3 cellular contexts compared by ENCODE assay signal in genomic region chr11:114265084-114265878, GRCh38.
TF ChIP-seq lines count a peak whose summit lies in the region.

No MANE protein-coding gene starts in this region.

TF ChIP-seq in liver, 16 proteins besides CTCF, POLR2A, EP300 and RAD21:
- TF ChIP-seq EGR1 (IDR thresholded peaks at IDR 0.05; ENCODE audit: low read depth in 2 of 2) (no peak), HNF4G (IDR thresholded peaks at IDR 0.05) (peak; percentile 65), MAX (IDR thresholded peaks at IDR 0.05) (no peak), YY1 (IDR thresholded peaks at IDR 0.05) (peak; percentile 60), REST (IDR thresholded peaks at IDR 0.05) (peak; percentile 60), NR2F2 (IDR thresholded peaks at IDR 0.05) (no peak), FOXA2 (IDR thresholded peaks at IDR 0.05) (no peak), ZBTB33 (IDR thresholded peaks at IDR 0.05) (no peak), SP1 (IDR thresholded peaks at IDR 0.05) (peak; percentile 69), TAF1 (conservative IDR thresholded peaks at IDR 0.05) (peak; percentile 77), GABPA (IDR thresholded peaks at IDR 0.05 in 1 of 2, conservative IDR thresholded peaks at IDR 0.05 in 1 of 2) (no peak), JUND (IDR thresholded peaks at IDR 0.05) (peak in 1 of 2 donors; percentile 56), RXRA (IDR thresholded peaks at IDR 0.05) (peak; percentile 75 to 83), HNF4A (conservative IDR thresholded peaks at IDR 0.05) (peak; percentile 81 to 82), FOXA1 (IDR thresholded peaks at IDR 0.05) (no peak)
- TF ChIP-seq, protein P1, sequence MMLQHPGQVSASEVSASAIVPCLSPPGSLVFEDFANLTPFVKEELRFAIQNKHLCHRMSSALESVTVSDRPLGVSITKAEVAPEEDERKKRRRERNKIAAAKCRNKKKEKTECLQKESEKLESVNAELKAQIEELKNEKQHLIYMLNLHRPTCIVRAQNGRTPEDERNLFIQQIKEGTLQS (IDR thresholded peaks at IDR 0.05) = no peak

TF ChIP-seq in HepG2, 621 proteins besides CTCF, POLR2A, EP300 and RAD21:
- no peak for TF ChIP-seq SP4 (CRISPR knock-in tag; IDR thresholded peaks at IDR 0.05)
- no peak for TF ChIP-seq ZNF317 (CRISPR knock-in tag; IDR thresholded peaks at IDR 0.05)
- TF ChIP-seq ZNF510 (CRISPR knock-in tag; IDR thresholded peaks at IDR 0.05; ENCODE audit: low read depth) = no peak
- TF ChIP-seq MIER3 (CRISPR knock-in tag; IDR thresholded peaks at IDR 0.05; ENCODE audit: borderline replicate concordance) = no peak
- TF ChIP-seq, protein P2, sequence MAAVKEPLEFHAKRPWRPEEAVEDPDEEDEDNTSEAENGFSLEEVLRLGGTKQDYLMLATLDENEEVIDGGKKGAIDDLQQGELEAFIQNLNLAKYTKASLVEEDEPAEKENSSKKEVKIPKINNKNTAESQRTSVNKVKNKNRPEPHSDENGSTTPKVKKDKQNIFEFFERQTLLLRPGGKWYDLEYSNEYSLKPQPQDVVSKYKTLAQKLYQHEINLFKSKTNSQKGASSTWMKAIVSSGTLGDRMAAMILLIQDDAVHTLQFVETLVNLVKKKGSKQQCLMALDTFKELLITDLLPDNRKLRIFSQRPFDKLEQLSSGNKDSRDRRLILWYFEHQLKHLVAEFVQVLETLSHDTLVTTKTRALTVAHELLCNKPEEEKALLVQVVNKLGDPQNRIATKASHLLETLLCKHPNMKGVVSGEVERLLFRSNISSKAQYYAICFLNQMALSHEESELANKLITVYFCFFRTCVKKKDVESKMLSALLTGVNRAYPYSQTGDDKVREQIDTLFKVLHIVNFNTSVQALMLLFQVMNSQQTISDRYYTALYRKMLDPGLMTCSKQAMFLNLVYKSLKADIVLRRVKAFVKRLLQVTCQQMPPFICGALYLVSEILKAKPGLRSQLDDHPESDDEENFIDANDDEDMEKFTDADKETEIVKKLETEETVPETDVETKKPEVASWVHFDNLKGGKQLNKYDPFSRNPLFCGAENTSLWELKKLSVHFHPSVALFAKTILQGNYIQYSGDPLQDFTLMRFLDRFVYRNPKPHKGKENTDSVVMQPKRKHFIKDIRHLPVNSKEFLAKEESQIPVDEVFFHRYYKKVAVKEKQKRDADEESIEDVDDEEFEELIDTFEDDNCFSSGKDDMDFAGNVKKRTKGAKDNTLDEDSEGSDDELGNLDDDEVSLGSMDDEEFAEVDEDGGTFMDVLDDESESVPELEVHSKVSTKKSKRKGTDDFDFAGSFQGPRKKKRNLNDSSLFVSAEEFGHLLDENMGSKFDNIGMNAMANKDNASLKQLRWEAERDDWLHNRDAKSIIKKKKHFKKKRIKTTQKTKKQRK (IDR thresholded peaks at IDR 0.05; ENCODE audit: low read length) = no peak
- TF ChIP-seq, protein P3, sequence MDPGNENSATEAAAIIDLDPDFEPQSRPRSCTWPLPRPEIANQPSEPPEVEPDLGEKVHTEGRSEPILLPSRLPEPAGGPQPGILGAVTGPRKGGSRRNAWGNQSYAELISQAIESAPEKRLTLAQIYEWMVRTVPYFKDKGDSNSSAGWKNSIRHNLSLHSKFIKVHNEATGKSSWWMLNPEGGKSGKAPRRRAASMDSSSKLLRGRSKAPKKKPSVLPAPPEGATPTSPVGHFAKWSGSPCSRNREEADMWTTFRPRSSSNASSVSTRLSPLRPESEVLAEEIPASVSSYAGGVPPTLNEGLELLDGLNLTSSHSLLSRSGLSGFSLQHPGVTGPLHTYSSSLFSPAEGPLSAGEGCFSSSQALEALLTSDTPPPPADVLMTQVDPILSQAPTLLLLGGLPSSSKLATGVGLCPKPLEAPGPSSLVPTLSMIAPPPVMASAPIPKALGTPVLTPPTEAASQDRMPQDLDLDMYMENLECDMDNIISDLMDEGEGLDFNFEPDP (CRISPR knock-in tag; conservative IDR thresholded peaks at IDR 0.05) = no peak
- TF ChIP-seq, protein P4, sequence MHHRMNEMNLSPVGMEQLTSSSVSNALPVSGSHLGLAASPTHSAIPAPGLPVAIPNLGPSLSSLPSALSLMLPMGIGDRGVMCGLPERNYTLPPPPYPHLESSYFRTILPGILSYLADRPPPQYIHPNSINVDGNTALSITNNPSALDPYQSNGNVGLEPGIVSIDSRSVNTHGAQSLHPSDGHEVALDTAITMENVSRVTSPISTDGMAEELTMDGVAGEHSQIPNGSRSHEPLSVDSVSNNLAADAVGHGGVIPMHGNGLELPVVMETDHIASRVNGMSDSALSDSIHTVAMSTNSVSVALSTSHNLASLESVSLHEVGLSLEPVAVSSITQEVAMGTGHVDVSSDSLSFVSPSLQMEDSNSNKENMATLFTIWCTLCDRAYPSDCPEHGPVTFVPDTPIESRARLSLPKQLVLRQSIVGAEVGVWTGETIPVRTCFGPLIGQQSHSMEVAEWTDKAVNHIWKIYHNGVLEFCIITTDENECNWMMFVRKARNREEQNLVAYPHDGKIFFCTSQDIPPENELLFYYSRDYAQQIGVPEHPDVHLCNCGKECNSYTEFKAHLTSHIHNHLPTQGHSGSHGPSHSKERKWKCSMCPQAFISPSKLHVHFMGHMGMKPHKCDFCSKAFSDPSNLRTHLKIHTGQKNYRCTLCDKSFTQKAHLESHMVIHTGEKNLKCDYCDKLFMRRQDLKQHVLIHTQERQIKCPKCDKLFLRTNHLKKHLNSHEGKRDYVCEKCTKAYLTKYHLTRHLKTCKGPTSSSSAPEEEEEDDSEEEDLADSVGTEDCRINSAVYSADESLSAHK (CRISPR knock-in tag; IDR thresholded peaks at IDR 0.05; ENCODE audit: borderline replicate concordance) = no peak
- no peak for TF ChIP-seq SIX4 (CRISPR knock-in tag; IDR thresholded peaks at IDR 0.05)
- TF ChIP-seq GLMP (CRISPR knock-in tag; IDR thresholded peaks at IDR 0.05; ENCODE audit: borderline replicate concordance) = no peak

TF ChIP-seq in H1, 55 proteins besides CTCF, POLR2A, EP300 and RAD21:
- TF ChIP-seq GTF2F1 (IDR thresholded peaks at IDR 0.05; ENCODE audit: borderline replicate concordance, low read depth, low read length) = no peak
- TF ChIP-seq CEBPB (IDR thresholded peaks at IDR 0.05; ENCODE audit: low read depth, low read length) = no peak
- no peak for TF ChIP-seq HDAC2 (IDR thresholded peaks at IDR 0.05; ENCODE audit: borderline replicate concordance in 1 of 2, low read depth in 2 of 2, low read length in 2 of 2)
- TF ChIP-seq KDM4A (IDR thresholded peaks at IDR 0.05; ENCODE audit: low read depth, low read length, severe bottlenecking) = no peak
- no peak for TF ChIP-seq TEAD4 (IDR thresholded peaks at IDR 0.05; ENCODE audit: low read depth, low read length)
- TF ChIP-seq JUND (IDR thresholded peaks at IDR 0.05; ENCODE audit: low read length) = no peak
- no peak for TF ChIP-seq PHF8 (conservative IDR thresholded peaks at IDR 0.05; ENCODE audit: low read depth, low read length)
- TF ChIP-seq SAP30 (IDR thresholded peaks at IDR 0.05; ENCODE audit: insufficient read depth, insufficient replicate concordance, low read length) = no peak
- no peak for TF ChIP-seq CTBP2 (IDR thresholded peaks at IDR 0.05; ENCODE audit: borderline replicate concordance, insufficient read depth, insufficient read length, low read length)
- TF ChIP-seq, protein P5, sequence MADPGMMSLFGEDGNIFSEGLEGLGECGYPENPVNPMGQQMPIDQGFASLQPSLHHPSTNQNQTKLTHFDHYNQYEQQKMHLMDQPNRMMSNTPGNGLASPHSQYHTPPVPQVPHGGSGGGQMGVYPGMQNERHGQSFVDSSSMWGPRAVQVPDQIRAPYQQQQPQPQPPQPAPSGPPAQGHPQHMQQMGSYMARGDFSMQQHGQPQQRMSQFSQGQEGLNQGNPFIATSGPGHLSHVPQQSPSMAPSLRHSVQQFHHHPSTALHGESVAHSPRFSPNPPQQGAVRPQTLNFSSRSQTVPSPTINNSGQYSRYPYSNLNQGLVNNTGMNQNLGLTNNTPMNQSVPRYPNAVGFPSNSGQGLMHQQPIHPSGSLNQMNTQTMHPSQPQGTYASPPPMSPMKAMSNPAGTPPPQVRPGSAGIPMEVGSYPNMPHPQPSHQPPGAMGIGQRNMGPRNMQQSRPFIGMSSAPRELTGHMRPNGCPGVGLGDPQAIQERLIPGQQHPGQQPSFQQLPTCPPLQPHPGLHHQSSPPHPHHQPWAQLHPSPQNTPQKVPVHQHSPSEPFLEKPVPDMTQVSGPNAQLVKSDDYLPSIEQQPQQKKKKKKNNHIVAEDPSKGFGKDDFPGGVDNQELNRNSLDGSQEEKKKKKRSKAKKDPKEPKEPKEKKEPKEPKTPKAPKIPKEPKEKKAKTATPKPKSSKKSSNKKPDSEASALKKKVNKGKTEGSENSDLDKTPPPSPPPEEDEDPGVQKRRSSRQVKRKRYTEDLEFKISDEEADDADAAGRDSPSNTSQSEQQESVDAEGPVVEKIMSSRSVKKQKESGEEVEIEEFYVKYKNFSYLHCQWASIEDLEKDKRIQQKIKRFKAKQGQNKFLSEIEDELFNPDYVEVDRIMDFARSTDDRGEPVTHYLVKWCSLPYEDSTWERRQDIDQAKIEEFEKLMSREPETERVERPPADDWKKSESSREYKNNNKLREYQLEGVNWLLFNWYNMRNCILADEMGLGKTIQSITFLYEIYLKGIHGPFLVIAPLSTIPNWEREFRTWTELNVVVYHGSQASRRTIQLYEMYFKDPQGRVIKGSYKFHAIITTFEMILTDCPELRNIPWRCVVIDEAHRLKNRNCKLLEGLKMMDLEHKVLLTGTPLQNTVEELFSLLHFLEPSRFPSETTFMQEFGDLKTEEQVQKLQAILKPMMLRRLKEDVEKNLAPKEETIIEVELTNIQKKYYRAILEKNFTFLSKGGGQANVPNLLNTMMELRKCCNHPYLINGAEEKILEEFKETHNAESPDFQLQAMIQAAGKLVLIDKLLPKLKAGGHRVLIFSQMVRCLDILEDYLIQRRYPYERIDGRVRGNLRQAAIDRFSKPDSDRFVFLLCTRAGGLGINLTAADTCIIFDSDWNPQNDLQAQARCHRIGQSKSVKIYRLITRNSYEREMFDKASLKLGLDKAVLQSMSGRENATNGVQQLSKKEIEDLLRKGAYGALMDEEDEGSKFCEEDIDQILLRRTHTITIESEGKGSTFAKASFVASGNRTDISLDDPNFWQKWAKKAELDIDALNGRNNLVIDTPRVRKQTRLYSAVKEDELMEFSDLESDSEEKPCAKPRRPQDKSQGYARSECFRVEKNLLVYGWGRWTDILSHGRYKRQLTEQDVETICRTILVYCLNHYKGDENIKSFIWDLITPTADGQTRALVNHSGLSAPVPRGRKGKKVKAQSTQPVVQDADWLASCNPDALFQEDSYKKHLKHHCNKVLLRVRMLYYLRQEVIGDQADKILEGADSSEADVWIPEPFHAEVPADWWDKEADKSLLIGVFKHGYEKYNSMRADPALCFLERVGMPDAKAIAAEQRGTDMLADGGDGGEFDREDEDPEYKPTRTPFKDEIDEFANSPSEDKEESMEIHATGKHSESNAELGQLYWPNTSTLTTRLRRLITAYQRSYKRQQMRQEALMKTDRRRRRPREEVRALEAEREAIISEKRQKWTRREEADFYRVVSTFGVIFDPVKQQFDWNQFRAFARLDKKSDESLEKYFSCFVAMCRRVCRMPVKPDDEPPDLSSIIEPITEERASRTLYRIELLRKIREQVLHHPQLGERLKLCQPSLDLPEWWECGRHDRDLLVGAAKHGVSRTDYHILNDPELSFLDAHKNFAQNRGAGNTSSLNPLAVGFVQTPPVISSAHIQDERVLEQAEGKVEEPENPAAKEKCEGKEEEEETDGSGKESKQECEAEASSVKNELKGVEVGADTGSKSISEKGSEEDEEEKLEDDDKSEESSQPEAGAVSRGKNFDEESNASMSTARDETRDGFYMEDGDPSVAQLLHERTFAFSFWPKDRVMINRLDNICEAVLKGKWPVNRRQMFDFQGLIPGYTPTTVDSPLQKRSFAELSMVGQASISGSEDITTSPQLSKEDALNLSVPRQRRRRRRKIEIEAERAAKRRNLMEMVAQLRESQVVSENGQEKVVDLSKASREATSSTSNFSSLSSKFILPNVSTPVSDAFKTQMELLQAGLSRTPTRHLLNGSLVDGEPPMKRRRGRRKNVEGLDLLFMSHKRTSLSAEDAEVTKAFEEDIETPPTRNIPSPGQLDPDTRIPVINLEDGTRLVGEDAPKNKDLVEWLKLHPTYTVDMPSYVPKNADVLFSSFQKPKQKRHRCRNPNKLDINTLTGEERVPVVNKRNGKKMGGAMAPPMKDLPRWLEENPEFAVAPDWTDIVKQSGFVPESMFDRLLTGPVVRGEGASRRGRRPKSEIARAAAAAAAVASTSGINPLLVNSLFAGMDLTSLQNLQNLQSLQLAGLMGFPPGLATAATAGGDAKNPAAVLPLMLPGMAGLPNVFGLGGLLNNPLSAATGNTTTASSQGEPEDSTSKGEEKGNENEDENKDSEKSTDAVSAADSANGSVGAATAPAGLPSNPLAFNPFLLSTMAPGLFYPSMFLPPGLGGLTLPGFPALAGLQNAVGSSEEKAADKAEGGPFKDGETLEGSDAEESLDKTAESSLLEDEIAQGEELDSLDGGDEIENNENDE (IDR thresholded peaks at IDR 0.05; ENCODE audit: insufficient replicate concordance, low read length) = no peak
- TF ChIP-seq CHD1 (IDR thresholded peaks at IDR 0.05; ENCODE audit: low read depth, low read length) = no peak
- TF ChIP-seq SIN3A (conservative IDR thresholded peaks at IDR 0.05 in 1 of 2, IDR thresholded peaks at IDR 0.05 in 1 of 2; ENCODE audit: low read depth in 1 of 2, low read length in 2 of 2) = no peak
